In the genomic region with DNA sequence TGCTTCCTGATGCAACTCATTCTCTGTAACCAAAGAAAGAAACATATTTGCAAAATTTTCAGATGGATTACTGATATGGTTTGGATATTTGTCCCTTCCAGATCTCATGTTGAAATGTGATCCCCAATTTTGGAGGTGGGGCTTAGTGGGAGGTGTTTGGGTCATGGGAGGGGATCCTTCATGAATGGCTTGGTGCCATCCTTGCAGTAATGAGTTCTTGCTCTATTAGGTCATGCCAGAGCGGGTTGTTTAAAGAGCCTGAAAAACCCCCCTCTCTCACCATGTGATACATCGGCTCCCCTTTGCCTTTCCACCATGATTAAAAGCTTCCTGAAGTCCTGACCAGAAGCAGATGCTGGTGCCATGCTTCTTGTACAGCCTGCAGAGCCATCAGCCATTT, we compare ENCODE assay signal across 1 cellular context.
TF ChIP-seq lines count a peak whose summit lies in the region.

No MANE protein-coding gene starts in this region.

TF ChIP-seq in IMR-90, 13 proteins besides CTCF, POLR2A, EP300 and RAD21 (continued from another document):
- TF ChIP-seq, protein P1, sequence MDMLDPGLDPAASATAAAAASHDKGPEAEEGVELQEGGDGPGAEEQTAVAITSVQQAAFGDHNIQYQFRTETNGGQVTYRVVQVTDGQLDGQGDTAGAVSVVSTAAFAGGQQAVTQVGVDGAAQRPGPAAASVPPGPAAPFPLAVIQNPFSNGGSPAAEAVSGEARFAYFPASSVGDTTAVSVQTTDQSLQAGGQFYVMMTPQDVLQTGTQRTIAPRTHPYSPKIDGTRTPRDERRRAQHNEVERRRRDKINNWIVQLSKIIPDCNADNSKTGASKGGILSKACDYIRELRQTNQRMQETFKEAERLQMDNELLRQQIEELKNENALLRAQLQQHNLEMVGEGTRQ (IDR thresholded peaks at IDR 0.05; ENCODE audit: low read depth, low read length) = no peak
- TF ChIP-seq MAZ (IDR thresholded peaks at IDR 0.05; ENCODE audit: borderline replicate concordance, low read depth, low read length) = no peak
- no peak for TF ChIP-seq CEBPB (IDR thresholded peaks at IDR 0.05; ENCODE audit: low read depth, low read length)
- no peak for TF ChIP-seq CHD1 (IDR thresholded peaks at IDR 0.05; ENCODE audit: low read depth, low read length)
- TF ChIP-seq MXI1 (IDR thresholded peaks at IDR 0.05; ENCODE audit: borderline replicate concordance, low read depth, low read length) = no peak
